Comparison of ENCODE assay signal across 1 cellular context in genomic region chr16:74753180-74753579, GRCh38.
TF ChIP-seq lines count a peak whose summit lies in the region.

No MANE protein-coding gene starts in this region.

TF ChIP-seq in K562, 482 proteins besides CTCF, POLR2A, EP300 and RAD21:
- TF ChIP-seq BCOR (IDR thresholded peaks at IDR 0.05) (0 out of 2 replicates have a peak, but pooled peaks have one; percentile 22), RBM25 (IDR thresholded peaks at IDR 0.05; ENCODE audit: low read depth, low read length, severe bottlenecking) (peak; percentile 26), EHMT2 (IDR thresholded peaks at IDR 0.05) (no peak)
TF ChIP-seq in K562: peak in this region for 2.
